In the genomic region with DNA sequence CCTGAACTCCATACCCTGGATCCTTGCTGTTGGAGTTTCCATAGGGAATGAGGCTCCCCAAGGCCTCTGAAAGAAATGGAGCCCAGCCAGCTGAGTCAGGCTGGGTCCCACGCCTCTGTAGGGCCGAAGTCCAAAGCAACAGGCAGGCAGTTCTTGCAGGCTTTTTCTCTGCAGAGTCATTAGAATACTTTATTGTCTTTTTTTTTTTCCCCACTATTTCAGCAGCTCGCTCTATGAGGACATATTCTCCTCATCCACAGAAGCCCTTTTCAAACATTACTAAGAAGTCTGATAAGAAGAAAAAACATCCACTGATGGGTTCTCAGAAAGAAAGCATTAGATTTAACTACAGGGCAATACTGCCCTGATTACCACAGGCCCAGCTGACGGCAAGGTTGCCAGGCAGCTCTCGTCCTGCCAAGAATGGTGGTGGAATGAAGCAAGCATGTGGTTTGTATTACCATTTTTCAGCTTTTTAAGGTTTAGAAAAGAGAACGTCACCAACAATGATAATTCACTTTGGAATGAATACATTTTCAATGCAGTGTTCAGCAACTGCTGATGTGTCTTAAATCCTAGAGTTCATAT, we compare ENCODE assay signal across 8 cellular contexts.
DNase-seq lines count a peak whose midpoint lies in the region; ATAC-seq and TF ChIP-seq lines count a peak whose summit lies in the region.

No MANE protein-coding gene starts in this region.

- no peak overlapping the region for H3K4me3 Mint-ChIP-seq in WTC11

- TF ChIP-seq CTCF in Peyer's patch (IDR thresholded peaks at IDR 0.05): no peak
- no peak for TF ChIP-seq CTCF in fibroblast of lung (conservative IDR thresholded peaks at IDR 0.05 in 1 of 2, IDR thresholded peaks at IDR 0.05 in 1 of 2; ENCODE audit: low read depth in 1 of 2, low read length in 2 of 2)
- no peak for TF ChIP-seq CTCF in WTC11 (IDR thresholded peaks at IDR 0.05)

- CTCF ChIA-PET in WTC11 (lab: Charles Lee): no interaction called here

- H3K27ac Mint-ChIP-seq in WTC11: no peak overlapping the region

- H3K9me3 Mint-ChIP-seq in WTC11: no peaks in the 10 kb centered on the region

- no peak for TF ChIP-seq POLR2A in Peyer's patch (IDR thresholded peaks at IDR 0.05)

- no peaks in the 10 kb centered on the region for H3K27me3 Mint-ChIP-seq in WTC11 (ENCODE audit: low read depth)

- ATAC-seq in GM19328 (IDR thresholded peaks at IDR 0.05; ENCODE audit: unreplicated experiment) (no peak), WTC11 (no peak), HG02678 (IDR thresholded peaks at IDR 0.05; ENCODE audit: unreplicated experiment) (no peak)

- H4K20me1 ChIP-seq in fibroblast of lung (ENCODE audit: control insufficient read depth, extremely low read depth, insufficient read depth, low read length): no peaks in the 10 kb centered on the region

- H3K36me3 Mint-ChIP-seq in WTC11: no peaks in the 10 kb centered on the region

- POLR2A ChIA-PET in WTC11 (lab: Charles Lee): no interaction called here

- H3K4me3 ChIP-seq in Peyer's patch: no peak overlapping the region
- no peak overlapping the region for H3K4me3 ChIP-seq in fibroblast of lung (replicated peaks in 1 of 4; ENCODE audit: control extremely low read depth in 1 of 4, insufficient read depth in 1 of 4, low read depth in 3 of 4, low read length in 4 of 4)

- H3K27ac ChIP-seq in Peyer's patch (peak overlapping the region in 3 of 4 donors; percentile 54 to 76 (median 74)), fibroblast of lung (ENCODE audit: insufficient read depth, low read length) (peak overlapping the region; percentile 89)

- peak overlapping the region; percentile 60 for H3K4me2 ChIP-seq in fibroblast of lung (ENCODE audit: extremely low read depth, insufficient read depth, low read length)

- DNase-seq in AG20443 (ENCODE audit: low spot score): peak; percentile 85
- DNase-seq in Peyer's patch: peak in 2 of 3 donors; percentile 85 to 89
- DNase-seq in fibroblast of lung (ENCODE audit: low read depth in 2 of 2): peak; percentile 99
- peak; percentile 90 for DNase-seq in non-pigmented ciliary epithelial cell (ENCODE audit: low read depth)
- no peak for DNase-seq in WTC11 (ENCODE audit: low spot score)
- DNase-seq in NCI-H2081 treated with DMSO at 0.1 percent for 48 hours (lab: John Stamatoyannopoulos, UW): no peak

- peaks cover 0 to 23% (median 0%) of the 10 kb centered on the region in 4 donors for H3K4me1 ChIP-seq in Peyer's patch
- peaks cover 20% of the 10 kb centered on the region for H3K4me1 ChIP-seq in fibroblast of lung (ENCODE audit: control insufficient read depth, extremely low read depth, insufficient read depth, low read length)

- H3K79me2 ChIP-seq in fibroblast of lung (ENCODE audit: control insufficient read depth, insufficient read depth, low read length): no peaks in the 10 kb centered on the region

- H3K27me3 ChIP-seq in Peyer's patch (no peaks in the 10 kb centered on the region), fibroblast of lung (ENCODE audit: control insufficient read depth, insufficient read depth, low read length) (no peaks in the 10 kb centered on the region)

- peak overlapping the region; percentile 4 for H3K9ac ChIP-seq in fibroblast of lung (ENCODE audit: insufficient read depth, low read length)

- H2AFZ ChIP-seq in fibroblast of lung (ENCODE audit: low read length): no peak overlapping the region

- H3K4me1 Mint-ChIP-seq in WTC11: peaks cover 40% of the 10 kb centered on the region

- H3K9me3 ChIP-seq in Peyer's patch (no peaks in the 10 kb centered on the region), fibroblast of lung (ENCODE audit: control insufficient read depth, insufficient read depth, low read depth, low read length) (no peaks in the 10 kb centered on the region)

- H3K36me3 ChIP-seq in Peyer's patch: no peaks in the 10 kb centered on the region
- no peaks in the 10 kb centered on the region for H3K36me3 ChIP-seq in fibroblast of lung (ENCODE audit: control insufficient read depth, insufficient read depth, low read length)

TF ChIP-seq in WTC11, 78 proteins besides CTCF, POLR2A, EP300 and RAD21:
- TF ChIP-seq ESRRA (CRISPR knock-in tag; IDR thresholded peaks at IDR 0.05; ENCODE audit: borderline replicate concordance) (no peak), ZNF423 (CRISPR knock-in tag; IDR thresholded peaks at IDR 0.05) (no peak), MYBL2 (CRISPR knock-in tag; IDR thresholded peaks at IDR 0.05) (no peak), FOXP1 (CRISPR knock-in tag; IDR thresholded peaks at IDR 0.05; ENCODE audit: borderline replicate concordance) (no peak), EMX1 (CRISPR knock-in tag; IDR thresholded peaks at IDR 0.05) (no peak), ZNF317 (CRISPR knock-in tag; IDR thresholded peaks at IDR 0.05; ENCODE audit: borderline replicate concordance, low read depth) (no peak), MXD4 (CRISPR knock-in tag; IDR thresholded peaks at IDR 0.05; ENCODE audit: borderline replicate concordance) (no peak)
- TF ChIP-seq, protein P1, sequence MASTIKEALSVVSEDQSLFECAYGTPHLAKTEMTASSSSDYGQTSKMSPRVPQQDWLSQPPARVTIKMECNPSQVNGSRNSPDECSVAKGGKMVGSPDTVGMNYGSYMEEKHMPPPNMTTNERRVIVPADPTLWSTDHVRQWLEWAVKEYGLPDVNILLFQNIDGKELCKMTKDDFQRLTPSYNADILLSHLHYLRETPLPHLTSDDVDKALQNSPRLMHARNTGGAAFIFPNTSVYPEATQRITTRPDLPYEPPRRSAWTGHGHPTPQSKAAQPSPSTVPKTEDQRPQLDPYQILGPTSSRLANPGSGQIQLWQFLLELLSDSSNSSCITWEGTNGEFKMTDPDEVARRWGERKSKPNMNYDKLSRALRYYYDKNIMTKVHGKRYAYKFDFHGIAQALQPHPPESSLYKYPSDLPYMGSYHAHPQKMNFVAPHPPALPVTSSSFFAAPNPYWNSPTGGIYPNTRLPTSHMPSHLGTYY (CRISPR knock-in tag; IDR thresholded peaks at IDR 0.05): no peak
- TF ChIP-seq, protein P2, sequence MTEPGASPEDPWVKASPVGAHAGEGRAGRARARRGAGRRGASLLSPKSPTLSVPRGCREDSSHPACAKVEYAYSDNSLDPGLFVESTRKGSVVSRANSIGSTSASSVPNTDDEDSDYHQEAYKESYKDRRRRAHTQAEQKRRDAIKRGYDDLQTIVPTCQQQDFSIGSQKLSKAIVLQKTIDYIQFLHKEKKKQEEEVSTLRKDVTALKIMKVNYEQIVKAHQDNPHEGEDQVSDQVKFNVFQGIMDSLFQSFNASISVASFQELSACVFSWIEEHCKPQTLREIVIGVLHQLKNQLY (CRISPR knock-in tag; IDR thresholded peaks at IDR 0.05): no peak
- TF ChIP-seq, protein P3, sequence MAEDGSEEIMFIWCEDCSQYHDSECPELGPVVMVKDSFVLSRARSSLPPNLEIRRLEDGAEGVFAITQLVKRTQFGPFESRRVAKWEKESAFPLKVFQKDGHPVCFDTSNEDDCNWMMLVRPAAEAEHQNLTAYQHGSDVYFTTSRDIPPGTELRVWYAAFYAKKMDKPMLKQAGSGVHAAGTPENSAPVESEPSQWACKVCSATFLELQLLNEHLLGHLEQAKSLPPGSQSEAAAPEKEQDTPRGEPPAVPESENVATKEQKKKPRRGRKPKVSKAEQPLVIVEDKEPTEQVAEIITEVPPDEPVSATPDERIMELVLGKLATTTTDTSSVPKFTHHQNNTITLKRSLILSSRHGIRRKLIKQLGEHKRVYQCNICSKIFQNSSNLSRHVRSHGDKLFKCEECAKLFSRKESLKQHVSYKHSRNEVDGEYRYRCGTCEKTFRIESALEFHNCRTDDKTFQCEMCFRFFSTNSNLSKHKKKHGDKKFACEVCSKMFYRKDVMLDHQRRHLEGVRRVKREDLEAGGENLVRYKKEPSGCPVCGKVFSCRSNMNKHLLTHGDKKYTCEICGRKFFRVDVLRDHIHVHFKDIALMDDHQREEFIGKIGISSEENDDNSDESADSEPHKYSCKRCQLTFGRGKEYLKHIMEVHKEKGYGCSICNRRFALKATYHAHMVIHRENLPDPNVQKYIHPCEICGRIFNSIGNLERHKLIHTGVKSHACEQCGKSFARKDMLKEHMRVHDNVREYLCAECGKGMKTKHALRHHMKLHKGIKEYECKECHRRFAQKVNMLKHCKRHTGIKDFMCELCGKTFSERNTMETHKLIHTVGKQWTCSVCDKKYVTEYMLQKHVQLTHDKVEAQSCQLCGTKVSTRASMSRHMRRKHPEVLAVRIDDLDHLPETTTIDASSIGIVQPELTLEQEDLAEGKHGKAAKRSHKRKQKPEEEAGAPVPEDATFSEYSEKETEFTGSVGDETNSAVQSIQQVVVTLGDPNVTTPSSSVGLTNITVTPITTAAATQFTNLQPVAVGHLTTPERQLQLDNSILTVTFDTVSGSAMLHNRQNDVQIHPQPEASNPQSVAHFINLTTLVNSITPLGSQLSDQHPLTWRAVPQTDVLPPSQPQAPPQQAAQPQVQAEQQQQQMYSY (CRISPR knock-in tag; IDR thresholded peaks at IDR 0.05): no peak
- TF ChIP-seq, protein P4, sequence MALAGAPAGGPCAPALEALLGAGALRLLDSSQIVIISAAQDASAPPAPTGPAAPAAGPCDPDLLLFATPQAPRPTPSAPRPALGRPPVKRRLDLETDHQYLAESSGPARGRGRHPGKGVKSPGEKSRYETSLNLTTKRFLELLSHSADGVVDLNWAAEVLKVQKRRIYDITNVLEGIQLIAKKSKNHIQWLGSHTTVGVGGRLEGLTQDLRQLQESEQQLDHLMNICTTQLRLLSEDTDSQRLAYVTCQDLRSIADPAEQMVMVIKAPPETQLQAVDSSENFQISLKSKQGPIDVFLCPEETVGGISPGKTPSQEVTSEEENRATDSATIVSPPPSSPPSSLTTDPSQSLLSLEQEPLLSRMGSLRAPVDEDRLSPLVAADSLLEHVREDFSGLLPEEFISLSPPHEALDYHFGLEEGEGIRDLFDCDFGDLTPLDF (CRISPR knock-in tag; IDR thresholded peaks at IDR 0.05): no peak

Comparison
In these comparisons a context has a peak if more than half of its experiments do, and no peak if none do; other contexts are left out.
1. DNase-seq: peak in AG20443 (single experiment), Peyer's patch (2 of 3), fibroblast of lung (2 of 2) and non-pigmented ciliary epithelial cell (single experiment); none in WTC11 (single experiment) and NCI-H2081 treated with DMSO at 0.1 percent for 48 hours (single experiment).